ENCODE assay signal across 8 cellular contexts in genomic region chrX:40945366-40945713, GRCh38.
DNase-seq lines count a peak whose midpoint lies in the region; ATAC-seq and TF ChIP-seq lines count a peak whose summit lies in the region.

No MANE protein-coding gene starts in this region.

- no peaks in the 10 kb centered on the region for H3K27me3 ChIP-seq in uterus

- H3K27ac Mint-ChIP-seq in activated naive CD4-positive, alpha-beta T cell treated with anti-CD3 and anti-CD28 coated beads, Interleukin-2, amount 50 U/mL, for 72 hours = no peak overlapping the region

- intact Hi-C loops in uterus (cut with DNase I; ENCODE audit: low total_unique reads) = no loop called here

- H3K9me3 Mint-ChIP-seq in activated naive CD4-positive, alpha-beta T cell treated with anti-CD3 and anti-CD28 coated beads, Interleukin-2, amount 50 U/mL, for 72 hours = no peaks in the 10 kb centered on the region

- POLR2A ChIA-PET in HEK293T (lab: Yijun Ruan, JAX) = no interaction called here

- no peaks in the 10 kb centered on the region for H3K36me3 ChIP-seq in uterus

- TF ChIP-seq CTCF in AG09309 (IDR thresholded peaks at IDR 0.05; ENCODE audit: control insufficient read depth, insufficient read depth, low read depth, low read length, missing control alignments) (no peak), uterus (IDR thresholded peaks at IDR 0.05) (no peak)

- in situ Hi-C loops in SK-MEL-5 (cut with HindIII; ENCODE audit: low pct_unique_long_range_greater_than_20kb, low sequenced_read_pairs) = no loop called here

- H3K4me1 ChIP-seq in uterus = no peaks in the 10 kb centered on the region

- CTCF ChIA-PET in HEK293T (lab: Yijun Ruan, JAX) = no interaction called here

- H3K27ac ChIP-seq in uterus = no peak overlapping the region

- H3K4me3 ChIP-seq in AG09309 (ENCODE audit: control insufficient read depth, low read depth, low read length) (no peak overlapping the region), uterus (no peak overlapping the region)

- H3K9me3 ChIP-seq in uterus = no peaks in the 10 kb centered on the region

- no peaks in the 10 kb centered on the region for H3K36me3 Mint-ChIP-seq in activated naive CD4-positive, alpha-beta T cell treated with anti-CD3 and anti-CD28 coated beads, Interleukin-2, amount 50 U/mL, for 72 hours

- no peak for TF ChIP-seq POLR2A in uterus (IDR thresholded peaks at IDR 0.05)

- ATAC-seq in activated naive CD4-positive, alpha-beta T cell treated with anti-CD3 and anti-CD28 coated beads, Interleukin-2, amount 50 U/mL, for 72 hours = no peak

- DNase-seq in AG09309 (ENCODE audit: low read depth) (peak; percentile 35), HEK293T (ENCODE audit: extremely low spot score) (peak; percentile 42), SK-MEL-5 (ENCODE audit: low read depth, low spot score) (peak; percentile 27), iPS-NIHi7 (ENCODE audit: extremely low spot score) (peak; percentile 26), uterus (peak; percentile 29 to 62), ureter (ENCODE audit: low spot score) (no peak)
- no peak for DNase-seq in activated naive CD4-positive, alpha-beta T cell treated with anti-CD3 and anti-CD28 coated beads, Interleukin-2, amount 50 U/mL, for 72 hours (ENCODE audit: low spot score in 2 of 2)
- DNase-seq in activated CD4-positive, alpha-beta T cell treated with anti-CD3 and anti-CD28 coated beads, Interleukin-2, amount 50 U/mL, for 4 hours = no peak

TF ChIP-seq in HEK293T, 16 proteins besides CTCF, POLR2A, EP300 and RAD21:
- TF ChIP-seq HDGF (IDR thresholded peaks at IDR 0.05; ENCODE audit: borderline replicate concordance) (no peak), NFRKB (IDR thresholded peaks at IDR 0.05) (no peak), BHLHE40 (IDR thresholded peaks at IDR 0.05; ENCODE audit: borderline replicate concordance) (no peak), L3MBTL2 (conservative IDR thresholded peaks at IDR 0.05) (no peak), FOXM1 (IDR thresholded peaks at IDR 0.05; ENCODE audit: borderline replicate concordance) (no peak), ELF4 (IDR thresholded peaks at IDR 0.05) (no peak), ZNF384 (IDR thresholded peaks at IDR 0.05) (no peak)

Comparison
In these comparisons a context has a peak if more than half of its experiments do, and no peak if none do; other contexts are left out.
1. DNase-seq: peak in AG09309 (single experiment), HEK293T (single experiment), SK-MEL-5 (single experiment), iPS-NIHi7 (single experiment) and uterus (2 of 2); none in activated naive CD4-positive, alpha-beta T cell treated with anti-CD3 and anti-CD28 coated beads, Interleukin-2, amount 50 U/mL, for 72 hours (0 of 2), activated CD4-positive, alpha-beta T cell treated with anti-CD3 and anti-CD28 coated beads, Interleukin-2, amount 50 U/mL, for 4 hours (0 of 2) and ureter (single experiment).